In genomic region chr15:81176291-81176893, GRCh38 we compare ENCODE assay signal across 19 cellular contexts. TPM values are rescaled to one million over a fixed set of nuclear protein-coding genes. Genes with fewer than 3 reads are reported as not detected.
A peak's percentile ranks its signal among the peaks of the same experiment; 100 is the strongest.
DNase-seq lines count a peak whose midpoint lies in the region; ATAC-seq and TF ChIP-seq lines count a peak whose summit lies in the region.
"Had no signal": no experiment of that assay in that cellular context is flagged by ENCODE, and none has a peak within 500 bp of the region (broad histone marks: within the 10 kb centered on the region; RNA-seq: fewer than 3 reads in every experiment).

No MANE protein-coding gene starts in this region.

- no peak overlapping the region for H2BK5ac ChIP-seq in H9 (ENCODE audit: insufficient read length, low read length)

- H2BK12ac ChIP-seq in H9 (ENCODE audit: insufficient read length, low read depth, low read length), result no peak overlapping the region

- H3K4me3 ChIP-seq in fibroblast of mammary gland (ENCODE audit: control insufficient read depth, low read depth, low read length) (no peak overlapping the region), lung (no peak overlapping the region), suprapubic skin (no peak overlapping the region)
- H3K4me3 ChIP-seq: ascending aorta, transverse colon had no signal

- ATAC-seq in lung (ENCODE audit: insufficient read depth, low FRiP score), result no peak
- ATAC-seq in GM19397 (IDR thresholded peaks at IDR 0.05; ENCODE audit: unreplicated experiment), result no peak
- ATAC-seq: left lobe of liver; naive thymus-derived CD8-positive, alpha-beta T cell had no signal

- TF ChIP-seq CTCF in H9 (conservative IDR thresholded peaks at IDR 0.05) (0 out of 3 replicates have a peak, but pooled peaks have one; percentile 18), fibroblast of mammary gland (conservative IDR thresholded peaks at IDR 0.05; ENCODE audit: control insufficient read depth, insufficient read depth, low read depth, low read length) (peak; percentile 24), lung (IDR thresholded peaks at IDR 0.05; ENCODE audit: control extremely low read depth, extremely low read depth) (no peak), suprapubic skin (IDR thresholded peaks at IDR 0.05) (peak in 1 of 2 donors; percentile 11), mesothelial cell of epicardium (IDR thresholded peaks at IDR 0.05; ENCODE audit: unreplicated experiment) (no peak)

- H3K27me3 Mint-ChIP-seq in H9 (ENCODE audit: low read depth), result peaks cover 16% of the 10 kb centered on the region
- peaks cover 30% of the 10 kb centered on the region for H3K27me3 Mint-ChIP-seq in mesothelial cell of epicardium (ENCODE audit: low read depth)

- no peak overlapping the region for H3K9ac ChIP-seq in H9 (ENCODE audit: extremely low read depth, insufficient read length, low read length)

- no peaks in the 10 kb centered on the region for H3K4me1 ChIP-seq in H9 (ENCODE audit: insufficient read depth, low read length)
- peaks cover 0 to 3% of the 10 kb centered on the region in 2 donors for H3K4me1 ChIP-seq in lung (ENCODE audit: control insufficient read depth in 2 of 2, insufficient read depth in 2 of 2, low read length in 2 of 2)
- peaks cover 14% of the 10 kb centered on the region for H3K4me1 ChIP-seq in suprapubic skin
- H3K4me1 ChIP-seq: ascending aorta, transverse colon had no signal

- no peak for TF ChIP-seq EP300 in suprapubic skin (IDR thresholded peaks at IDR 0.05)

- no peak for TF ChIP-seq POLR2A in suprapubic skin (IDR thresholded peaks at IDR 0.05)

- H3K79me1 ChIP-seq in H9 (ENCODE audit: insufficient read depth, low read depth, low read length, poor library complexity, severe bottlenecking), result no peaks in the 10 kb centered on the region

- peaks cover 0 to 2% of the 10 kb centered on the region in 2 experiments; a peak in 2 of 4 replicates for H3K4me1 Mint-ChIP-seq in H9
- H3K4me1 Mint-ChIP-seq in mesothelial cell of epicardium, result no peaks in the 10 kb centered on the region
- H3K4me1 Mint-ChIP-seq: naive thymus-derived CD8-positive, alpha-beta T cell had no signal

- H3K9me3 Mint-ChIP-seq in H9 (no peaks in the 10 kb centered on the region), mesothelial cell of epicardium (no peaks in the 10 kb centered on the region)
- H3K9me3 Mint-ChIP-seq: naive thymus-derived CD8-positive, alpha-beta T cell had no signal

- H3K27ac Mint-ChIP-seq in H9, result no peak overlapping the region; a peak in 1 of 7 replicates
- no peak overlapping the region for H3K27ac Mint-ChIP-seq in mesothelial cell of epicardium
- H3K27ac Mint-ChIP-seq: naive thymus-derived CD8-positive, alpha-beta T cell had no signal

- H3K27ac ChIP-seq in H9 (ENCODE audit: insufficient read length, low read depth, low read length), result no peak overlapping the region
- H3K27ac ChIP-seq in lung (ENCODE audit: low read depth in 1 of 2, low read length in 1 of 2), result peak overlapping the region; percentile 37 to 71
- peak overlapping the region; percentile 43 for H3K27ac ChIP-seq in suprapubic skin

- H4K20me1 ChIP-seq in H9 (ENCODE audit: control insufficient read depth, insufficient read depth, insufficient read length), result peaks cover 2% of the 10 kb centered on the region

- no peak overlapping the region for H4K91ac ChIP-seq in H9 (ENCODE audit: insufficient read length, low read depth, low read length)

- H3K27me3 ChIP-seq in H9 (ENCODE audit: insufficient read depth, low read length) (no peaks in the 10 kb centered on the region), lung (ENCODE audit: control insufficient read depth, insufficient read depth) (no peaks in the 10 kb centered on the region), suprapubic skin (no peaks in the 10 kb centered on the region)
- H3K27me3 ChIP-seq: ascending aorta had no signal

- DNase-seq in H9 (peak; percentile 70), fibroblast of mammary gland (ENCODE audit: low read depth) (no peak), lung (ENCODE audit: low spot score) (no peak), suprapubic skin (ENCODE audit: low spot score in 2 of 2) (peak in 1 of 2 donors; percentile 88), mesothelial cell of epicardium (ENCODE audit: low spot score in 2 of 2, unreplicated experiment in 2 of 2) (no peak), hypothalamus (lab: John Stamatoyannopoulos, UW) (no peak), A172 (ENCODE audit: low spot score) (no peak)
- DNase-seq: erythroblast; GDM1; naive thymus-derived CD8-positive, alpha-beta T cell; NCI-H1092; NCI-H82; RPMI8226; stimulated activated CD4-positive, alpha-beta T cell treated with anti-CD3 and anti-CD28 coated beads, Interleukin-2, amount 100 ng/mL, for 24 hours; transverse colon had no signal

- WGBS in H9 (ENCODE audit: extremely low coverage, insufficient read length, low lambda C conversion rate), result no CpG with 5 or more reads among the region's 16 CpGs
- WGBS in lung, 2 donors, result 81 to 87% methylated on average over 16 of the region's 16 CpGs
- WGBS in suprapubic skin, result 69% methylated on average over 14 of the region's 16 CpGs

- no peak overlapping the region for H4K8ac ChIP-seq in H9 (replicated peaks; ENCODE audit: insufficient read length, low read depth, low read length)

- no peak overlapping the region for H2BK120ac ChIP-seq in H9 (ENCODE audit: low read depth, low read length, poor library complexity, severe bottlenecking)

- no peaks in the 10 kb centered on the region for H3K23me2 ChIP-seq in H9 (ENCODE audit: insufficient read length, low read depth, low read length, poor library complexity, severe bottlenecking)

- H3K23ac ChIP-seq in H9 (ENCODE audit: insufficient read length, low read depth, low read length), result no peak overlapping the region

- H2AK5ac ChIP-seq in H9 (ENCODE audit: insufficient read length, low read length), result no peak overlapping the region

- H2BK15ac ChIP-seq in H9 (ENCODE audit: low read depth, low read length), result no peak overlapping the region

- no peak overlapping the region for H3T11ph ChIP-seq in H9 (ENCODE audit: low read length)

- H3K79me2 ChIP-seq in H9 (ENCODE audit: insufficient read depth, low read length), result no peaks in the 10 kb centered on the region

- no peak overlapping the region for H2AFZ ChIP-seq in H9 (ENCODE audit: low read length)

- no peak overlapping the region for H3K4ac ChIP-seq in H9 (ENCODE audit: low read depth, low read length)

- no peaks in the 10 kb centered on the region for H3K36me3 Mint-ChIP-seq in H9 (ENCODE audit: insufficient read depth in 1 of 3, low read depth in 3 of 3)
- no peaks in the 10 kb centered on the region for H3K36me3 Mint-ChIP-seq in mesothelial cell of epicardium
- H3K36me3 Mint-ChIP-seq: naive thymus-derived CD8-positive, alpha-beta T cell had no signal

- H3K56ac ChIP-seq in H9 (ENCODE audit: insufficient read length, low read depth, low read length), result no peak overlapping the region

- H3K4me2 ChIP-seq in H9 (ENCODE audit: insufficient read depth, insufficient read length, low read length), result no peak overlapping the region

- H3K14ac ChIP-seq in H9 (ENCODE audit: insufficient read depth, low read length), result no peak overlapping the region

- H3K9me3 ChIP-seq in H9 (ENCODE audit: control insufficient read depth, low read depth, low read length), result no peaks in the 10 kb centered on the region
- H3K9me3 ChIP-seq in lung (ENCODE audit: control insufficient read depth in 2 of 2, insufficient read depth in 1 of 2, low read length in 1 of 2), result no peaks in the 10 kb centered on the region
- H3K9me3 ChIP-seq in suprapubic skin, result no peaks in the 10 kb centered on the region
- H3K9me3 ChIP-seq: ascending aorta, transverse colon had no signal

- H3K18ac ChIP-seq in H9 (ENCODE audit: insufficient read length, low read depth, low read length), result no peak overlapping the region

- H3K4me3 Mint-ChIP-seq in H9 (no peak overlapping the region), mesothelial cell of epicardium (no peak overlapping the region)
- H3K4me3 Mint-ChIP-seq: naive thymus-derived CD8-positive, alpha-beta T cell had no signal

- no peaks in the 10 kb centered on the region for H3K36me3 ChIP-seq in lung (ENCODE audit: control insufficient read depth in 2 of 2, insufficient read depth in 2 of 2, low read length in 2 of 2)
- no peaks in the 10 kb centered on the region for H3K36me3 ChIP-seq in suprapubic skin
- H3K36me3 ChIP-seq: ascending aorta, transverse colon had no signal

- no peak overlapping the region for H4K5ac ChIP-seq in H9 (ENCODE audit: insufficient read length, low read depth, low read length)

- H2BK20ac ChIP-seq in H9 (ENCODE audit: low read depth, low read length, poor library complexity, severe bottlenecking), result no peak overlapping the region

RNA-seq across cellular contexts. Expression of gene IL16, which starts 20.3 kb away (rescaled TPM):
- total RNA-seq in H9 (2021) (0.18 and 0.28 TPM in 2 replicates), lung (10 to 100 TPM; 27.8 to 45.4 TPM), suprapubic skin (10 to 100 TPM in 2 of 4 donors, 1 to 10 TPM in 2; 8.2 to 19.9 (median 13.7) TPM), mesothelial cell of epicardium (0.27 to 0.35 TPM (median 0.34 TPM) in 3 replicates)
- 10 to 100 TPM; 18.8 to 21.1 TPM for polyA plus RNA-seq in lung
- 0.02 TPM in 1 of 2 replicates, not detected in the other for total RNA-seq in A172 (2014; rRNA removed; shearing (Covaris generic))

RNA-seq across cellular contexts. Expression of gene CFAP161, which starts 42.3 kb away (rescaled TPM):
- total RNA-seq in H9 (2021) (0.24 TPM in 1 of 2 replicates, not detected in the other), lung (10 to 100 TPM in 1 of 2 donors, 1 to 10 TPM in 1; 5.2 to 11.2 TPM), suprapubic skin (1 to 10 TPM in 1 of 4 donors, not detected in 3; 2.3 TPM), mesothelial cell of epicardium (not detected in 3 replicates)
- 1 to 10 TPM; 2.4 to 2.6 TPM for polyA plus RNA-seq in lung
- not detected in 2 replicates for total RNA-seq in A172 (2014; rRNA removed; shearing (Covaris generic))
- total RNA-seq: ascending aorta; T-helper 1 cell treated with Interleukin-12 subunit alpha and Interleukin-12 subunit beta and Interleukin-4 antibody, amounts not matched to agents 30 ng/mL and 1 ng/mL, for 36 hours; transverse colon had no signal
- polyA plus RNA-seq: naive thymus-derived CD8-positive, alpha-beta T cell had no signal

Comparison
In these comparisons a context has a peak if more than half of its experiments do, and no peak if none do; other contexts are left out.
1. CTCF ChIP-seq: peak in H9 (single experiment) and fibroblast of mammary gland (single experiment); none in lung (single experiment) and mesothelial cell of epicardium (single experiment).